ENCODE assay signal across 8 cellular contexts in the genomic region with DNA sequence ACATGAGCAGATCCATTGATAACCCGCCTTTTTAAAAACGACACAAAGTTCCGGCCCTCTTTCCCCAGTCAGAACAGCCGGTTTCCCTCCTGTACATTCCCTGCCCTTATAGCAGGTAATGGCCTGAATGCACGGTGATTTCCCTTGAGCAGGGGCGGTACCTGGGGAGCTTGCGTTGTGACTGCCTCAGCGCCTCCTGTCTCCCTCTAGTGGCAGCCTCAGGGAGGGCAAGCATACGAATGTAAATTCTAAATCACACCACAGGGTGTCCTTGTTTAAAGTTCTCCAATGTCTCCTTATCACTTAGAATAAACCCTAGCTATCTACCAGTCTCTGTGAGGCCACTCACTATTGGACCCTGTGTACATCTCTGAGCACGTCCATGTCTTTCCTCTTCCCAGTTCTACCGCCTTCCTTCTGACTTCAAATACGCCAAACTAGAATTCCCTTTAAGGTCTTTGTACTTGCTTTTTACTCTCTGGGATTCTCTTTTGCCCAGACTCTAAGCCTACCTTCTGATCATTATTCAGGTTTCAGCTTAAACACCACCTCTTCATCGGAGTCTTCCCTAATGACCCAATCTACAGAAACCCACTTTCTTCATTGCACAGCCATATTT. TPM values are rescaled to one million over a fixed set of nuclear protein-coding genes. Genes with fewer than 3 reads are reported as not detected.
DNase-seq lines count a peak whose midpoint lies in the region; ATAC-seq and TF ChIP-seq lines count a peak whose summit lies in the region.

No MANE protein-coding gene starts in this region.

- TF ChIP-seq CTCF in AG04450 (IDR thresholded peaks at IDR 0.05; ENCODE audit: low read depth, low read length) = peak; percentile 54
- TF ChIP-seq CTCF in osteoblast (IDR thresholded peaks at IDR 0.05; ENCODE audit: extremely low read depth, low read depth, low read length) = peak; percentile 75

- DNase-seq in AG04450 (ENCODE audit: low read depth, low spot score) (no peak), NCI-H460 (ENCODE audit: extremely low read depth, low read depth) (peak; percentile 14), osteoblast (ENCODE audit: insufficient read length, low spot score, missing footprints) (no peak), NCI-H345 treated with DMSO at 0.1 percent for 48 hours (lab: John Stamatoyannopoulos, UW; ENCODE audit: unreplicated experiment) (no peak)
- DNase-seq in activated CD4-positive, alpha-beta T cell treated with anti-CD3 and anti-CD28 coated beads, Interleukin-2, amount 10 ng/mL, durations not matched to agents 7 days and 5 days = peak; percentile 83
- peak; percentile 51 to 76 (median 57) for DNase-seq in effector memory CD8-positive, alpha-beta T cell

- H3K27me3 ChIP-seq in AG04450 (ENCODE audit: control insufficient read depth, insufficient read depth, low read length) (no peaks in the 10 kb centered on the region), osteoblast (ENCODE audit: insufficient read depth, low read length) (no peaks in the 10 kb centered on the region)

- no peak overlapping the region for H3K4me3 ChIP-seq in AG04450 (ENCODE audit: low read depth, low read length)
- no peak overlapping the region for H3K4me3 ChIP-seq in osteoblast (ENCODE audit: insufficient read depth, low read length)

- no peak overlapping the region for H3K4me3 Mint-ChIP-seq in activated CD4-positive, alpha-beta T cell treated with anti-CD3 and anti-CD28 coated beads, Interleukin-2, amount 10 ng/mL, durations not matched to agents 7 days and 5 days
- H3K4me3 Mint-ChIP-seq in effector memory CD8-positive, alpha-beta T cell = no peak overlapping the region

- H3K27ac ChIP-seq in AG04450 (ENCODE audit: low read depth, low read length) (no peak overlapping the region), osteoblast (ENCODE audit: low read depth, low read length) (no peak overlapping the region)

- H3K27ac Mint-ChIP-seq in activated CD4-positive, alpha-beta T cell treated with anti-CD3 and anti-CD28 coated beads, Interleukin-2, amount 10 ng/mL, durations not matched to agents 7 days and 5 days = no peak overlapping the region
- no peak overlapping the region for H3K27ac Mint-ChIP-seq in effector memory CD8-positive, alpha-beta T cell

- H3K4me2 ChIP-seq in osteoblast (ENCODE audit: insufficient read depth, low read length) = no peak overlapping the region

- no peaks in the 10 kb centered on the region for H3K9me3 Mint-ChIP-seq in activated CD4-positive, alpha-beta T cell treated with anti-CD3 and anti-CD28 coated beads, Interleukin-2, amount 10 ng/mL, durations not matched to agents 7 days and 5 days
- H3K9me3 Mint-ChIP-seq in effector memory CD8-positive, alpha-beta T cell = no peaks in the 10 kb centered on the region

- no peak overlapping the region for H2AFZ ChIP-seq in osteoblast (ENCODE audit: low read length)

- no peaks in the 10 kb centered on the region for H3K27me3 Mint-ChIP-seq in activated CD4-positive, alpha-beta T cell treated with anti-CD3 and anti-CD28 coated beads, Interleukin-2, amount 10 ng/mL, durations not matched to agents 7 days and 5 days
- no peaks in the 10 kb centered on the region for H3K27me3 Mint-ChIP-seq in effector memory CD8-positive, alpha-beta T cell

- H3K9me3 ChIP-seq in AG04450 (ENCODE audit: control insufficient read depth, insufficient read depth, low read length) (peaks cover 16% of the 10 kb centered on the region), osteoblast (ENCODE audit: low read depth, low read length) (no peaks in the 10 kb centered on the region)

- no peaks in the 10 kb centered on the region for H3K79me2 ChIP-seq in osteoblast (ENCODE audit: insufficient read depth, low read length)

- no peaks in the 10 kb centered on the region for H3K36me3 Mint-ChIP-seq in activated CD4-positive, alpha-beta T cell treated with anti-CD3 and anti-CD28 coated beads, Interleukin-2, amount 10 ng/mL, durations not matched to agents 7 days and 5 days (ENCODE audit: low read depth)
- no peaks in the 10 kb centered on the region for H3K36me3 Mint-ChIP-seq in effector memory CD8-positive, alpha-beta T cell (ENCODE audit: insufficient read depth)

- H4K20me1 ChIP-seq in osteoblast (ENCODE audit: insufficient read depth, low read length) = no peaks in the 10 kb centered on the region

- ATAC-seq in GM18867 (IDR thresholded peaks at IDR 0.05; ENCODE audit: unreplicated experiment) = peak; percentile 98
- ATAC-seq in HG03060 (IDR thresholded peaks at IDR 0.05; ENCODE audit: low read depth, unreplicated experiment) = peak; percentile 98
- ATAC-seq in effector memory CD8-positive, alpha-beta T cell (replicated peaks) = peak; percentile 89

- POLR2A ChIA-PET in AG04450 (lab: Yijun Ruan, JAX) = no interaction called here
- POLR2A ChIA-PET in activated CD4-positive, alpha-beta T cell treated with anti-CD3 and anti-CD28 coated beads, Interleukin-2, amount 10 ng/mL, durations not matched to agents 7 days and 5 days (lab: Charles Lee) = no interaction called here

- CTCF ChIA-PET in AG04450 (lab: Charles Lee) = interaction anchor here (0.8 to 1.7 kb wide), 5 partner anchors 9 to 534 kb away, joined by 3 to 6 read pairs (median 3); no protein-coding TSS in a partner anchor
- CTCF ChIA-PET in activated CD4-positive, alpha-beta T cell treated with anti-CD3 and anti-CD28 coated beads, Interleukin-2, amount 10 ng/mL, durations not matched to agents 7 days and 5 days (lab: Charles Lee) = interaction anchor here (0.6 to 1.1 kb wide), 7 partner anchors 9 to 1206 kb away, joined by 3 to 6 read pairs (median 4); no protein-coding TSS in a partner anchor

- peaks cover 7% of the 10 kb centered on the region for H3K4me1 Mint-ChIP-seq in activated CD4-positive, alpha-beta T cell treated with anti-CD3 and anti-CD28 coated beads, Interleukin-2, amount 10 ng/mL, durations not matched to agents 7 days and 5 days
- H3K4me1 Mint-ChIP-seq in effector memory CD8-positive, alpha-beta T cell (ENCODE audit: low read depth in 2 of 2) = peaks cover 5 to 10% of the 10 kb centered on the region in 2 donors

- H3K4me1 ChIP-seq in osteoblast (ENCODE audit: insufficient read depth, low read length) = no peaks in the 10 kb centered on the region

- no peaks in the 10 kb centered on the region for H3K36me3 ChIP-seq in osteoblast (ENCODE audit: insufficient read depth, low read length)

RNA-seq across cellular contexts. Expression of a gene that starts 18.4 kb away (rescaled TPM):
- 180 and 202 TPM in 2 replicates for polyA plus RNA-seq in AG04450 (2011; rRNA removed)
- polyA minus RNA-seq in AG04450 (2011; rRNA and poly(A)+ RNA removed) = 516 and 556 TPM in 2 replicates
- not detected in 2 replicates for total RNA-seq in NCI-H460 (2014; rRNA removed; shearing (Covaris generic))
- not detected in 2 replicates for polyA plus RNA-seq in NCI-H460 (2014; cell fraction: nucleus; rRNA removed)
- total RNA-seq in activated CD4-positive, alpha-beta T cell treated with anti-CD3 and anti-CD28 coated beads, Interleukin-2, amount 10 ng/mL, durations not matched to agents 7 days and 5 days = not detected
- 18.8 and 21.8 TPM in 2 replicates for total RNA-seq in osteoblast

Comparison
In these comparisons a context has a peak if more than half of its experiments do, and no peak if none do; other contexts are left out.
1. DNase-seq: peak in NCI-H460 (single experiment), activated CD4-positive, alpha-beta T cell treated with anti-CD3 and anti-CD28 coated beads, Interleukin-2, amount 10 ng/mL, durations not matched to agents 7 days and 5 days (single experiment) and effector memory CD8-positive, alpha-beta T cell (3 of 3); none in AG04450 (single experiment), osteoblast (single experiment) and NCI-H345 treated with DMSO at 0.1 percent for 48 hours (single experiment).
2. RNA of a gene that starts 18.4 kb away (total RNA-seq): 18.8 to 21.8 TPM in osteoblast; not detected in NCI-H460 and not detected in activated CD4-positive, alpha-beta T cell treated with anti-CD3 and anti-CD28 coated beads, Interleukin-2, amount 10 ng/mL, durations not matched to agents 7 days and 5 days; every median in the first group is over 10 times any median in the second.
3. Peak in every context shown above with its lines, with median percentiles within 50 percentile points of each other: ATAC-seq.